In the genomic region with DNA sequence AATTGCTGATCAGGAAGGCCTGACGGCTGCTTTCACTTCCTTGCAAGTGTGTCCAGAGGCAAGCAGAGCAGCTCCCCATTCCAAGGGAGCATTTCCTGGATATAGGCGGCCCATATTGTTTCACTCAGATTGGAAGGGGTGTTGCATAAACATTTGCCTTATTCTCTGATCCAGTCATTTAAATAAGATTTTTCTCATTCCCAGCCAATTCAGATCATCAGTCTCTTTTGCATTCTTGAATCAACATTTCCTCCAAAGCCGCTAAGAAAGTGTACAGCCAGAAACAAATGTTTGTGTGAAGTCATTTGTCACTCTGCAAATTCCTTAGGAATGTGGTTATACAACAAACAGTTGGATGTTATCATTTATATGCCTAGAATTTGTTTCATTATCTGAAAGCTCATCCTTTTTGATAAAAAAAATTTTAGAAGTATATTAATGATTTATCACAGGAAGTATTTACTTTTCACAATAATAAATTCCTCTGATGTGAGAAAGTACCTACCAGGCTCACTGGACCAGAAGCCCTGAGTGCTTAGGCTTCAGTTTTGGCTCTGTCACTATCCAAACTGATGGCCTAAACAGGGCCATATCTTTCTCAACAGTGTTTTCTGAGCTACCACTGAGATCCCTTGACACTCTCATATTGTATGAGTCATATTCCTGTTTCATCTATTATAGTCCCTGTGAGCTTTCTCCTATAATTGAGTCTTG, we compare ENCODE assay signal across 11 cellular contexts.
DNase-seq lines count a peak whose midpoint lies in the region; ATAC-seq and TF ChIP-seq lines count a peak whose summit lies in the region.
"Had no signal": no experiment of that assay in that cellular context is flagged by ENCODE, and none has a peak within 500 bp of the region (broad histone marks: within the 10 kb centered on the region; RNA-seq: fewer than 3 reads in every experiment).

No MANE protein-coding gene starts in this region.

- H3K9me3 ChIP-seq in gastroesophageal sphincter, result no peaks in the 10 kb centered on the region
- H3K9me3 ChIP-seq: tibial nerve had no signal

- H3K27ac ChIP-seq in gastroesophageal sphincter, result peak overlapping the region; percentile 47 to 73 (median 62)
- H3K27ac ChIP-seq: HL-60 had no signal

- no peaks in the 10 kb centered on the region for H3K27me3 Mint-ChIP-seq in HFFc6 (ENCODE audit: insufficient read depth)
- H3K27me3 Mint-ChIP-seq in activated T-helper 17 cell treated with anti-CD3 and anti-CD28 coated beads, Interleukin-2, amount 50 U/mL, for 72 hours, result no peaks in the 10 kb centered on the region
- no peaks in the 10 kb centered on the region for H3K27me3 Mint-ChIP-seq in activated CD4-positive, alpha-beta memory T cell treated with anti-CD3 and anti-CD28 coated beads for 36 hours
- H3K27me3 Mint-ChIP-seq: brain had no signal

- H3K4me1 Mint-ChIP-seq in HFFc6 (ENCODE audit: low read depth), result peaks cover 43% of the 10 kb centered on the region
- no peaks in the 10 kb centered on the region for H3K4me1 Mint-ChIP-seq in activated T-helper 17 cell treated with anti-CD3 and anti-CD28 coated beads, Interleukin-2, amount 50 U/mL, for 72 hours
- H3K4me1 Mint-ChIP-seq in activated CD4-positive, alpha-beta memory T cell treated with anti-CD3 and anti-CD28 coated beads for 36 hours (ENCODE audit: low read depth), result peaks cover 2% of the 10 kb centered on the region

- no peaks in the 10 kb centered on the region for H3K36me3 ChIP-seq in gastroesophageal sphincter

- H3K27ac Mint-ChIP-seq in HFFc6, result peak overlapping the region; percentile 85
- H3K27ac Mint-ChIP-seq in activated T-helper 17 cell treated with anti-CD3 and anti-CD28 coated beads, Interleukin-2, amount 50 U/mL, for 72 hours, result no peak overlapping the region
- H3K27ac Mint-ChIP-seq in activated CD4-positive, alpha-beta memory T cell treated with anti-CD3 and anti-CD28 coated beads for 36 hours, result no peak overlapping the region
- H3K27ac Mint-ChIP-seq: brain had no signal

- peak overlapping the region; percentile 75 for H3K4me3 Mint-ChIP-seq in HFFc6
- no peak overlapping the region for H3K4me3 Mint-ChIP-seq in activated T-helper 17 cell treated with anti-CD3 and anti-CD28 coated beads, Interleukin-2, amount 50 U/mL, for 72 hours
- no peak overlapping the region for H3K4me3 Mint-ChIP-seq in activated CD4-positive, alpha-beta memory T cell treated with anti-CD3 and anti-CD28 coated beads for 36 hours
- H3K4me3 Mint-ChIP-seq: brain had no signal

- H3K36me3 Mint-ChIP-seq in HFFc6 (ENCODE audit: low read depth), result peaks cover 5% of the 10 kb centered on the region; the same call in 1 of the 2 replicates
- no peaks in the 10 kb centered on the region for H3K36me3 Mint-ChIP-seq in activated T-helper 17 cell treated with anti-CD3 and anti-CD28 coated beads, Interleukin-2, amount 50 U/mL, for 72 hours (ENCODE audit: low read depth)
- peaks cover 5% of the 10 kb centered on the region for H3K36me3 Mint-ChIP-seq in activated CD4-positive, alpha-beta memory T cell treated with anti-CD3 and anti-CD28 coated beads for 36 hours
- H3K36me3 Mint-ChIP-seq: brain had no signal

- POLR2A ChIA-PET in activated CD4-positive, alpha-beta memory T cell treated with anti-CD3 and anti-CD28 coated beads for 36 hours (lab: Charles Lee), result no interaction called here

- intact Hi-C loops in activated CD4-positive, alpha-beta memory T cell treated with anti-CD3 and anti-CD28 coated beads for 36 hours (cut with micrococcal nuclease), result no loop called here

- no peak for TF ChIP-seq EP300 in gastroesophageal sphincter (IDR thresholded peaks at IDR 0.05)

- ATAC-seq in activated T-helper 17 cell treated with anti-CD3 and anti-CD28 coated beads, Interleukin-2, amount 50 U/mL, for 72 hours (replicated peaks), result peak; percentile 89
- ATAC-seq in gastroesophageal sphincter (peak; percentile 94), GM21360 (IDR thresholded peaks at IDR 0.05; ENCODE audit: unreplicated experiment) (no peak), HG02973 (IDR thresholded peaks at IDR 0.05; ENCODE audit: unreplicated experiment) (no peak)
- peak; percentile 71 for ATAC-seq in stimulated activated naive CD8-positive, alpha-beta T cell treated with anti-CD3 and anti-CD28 coated beads, Interleukin-15, Interleukin-2, amounts not matched to agents 100 U/mL and 50 U/mL, for 24 hours

- peaks cover 0 to 38% (median 7%) of the 10 kb centered on the region in 3 donors for H3K4me1 ChIP-seq in gastroesophageal sphincter

- CTCF ChIA-PET in activated CD4-positive, alpha-beta memory T cell treated with anti-CD3 and anti-CD28 coated beads for 36 hours (lab: Charles Lee), result no interaction called here

- no peaks in the 10 kb centered on the region for H3K27me3 ChIP-seq in gastroesophageal sphincter
- H3K27me3 ChIP-seq: tibial nerve had no signal

- no peak for TF ChIP-seq POLR2A in gastroesophageal sphincter (IDR thresholded peaks at IDR 0.05)

- DNase-seq in HFFc6, result peak; percentile 47
- DNase-seq in stimulated activated naive CD8-positive, alpha-beta T cell treated with anti-CD3 and anti-CD28 coated beads, Interleukin-15, Interleukin-2, amounts not matched to agents 100 U/mL and 50 U/mL, for 24 hours, result no peak
- no peak for DNase-seq in activated CD4-positive, alpha-beta memory T cell treated with anti-CD3 and anti-CD28 coated beads for 36 hours
- DNase-seq: left cardiac atrium had no signal

- WGBS in gastroesophageal sphincter (ENCODE audit: low coverage in 1 of 2), 2 donors, result 7 to 27% methylated on average over 2 to 3 of the region's 3 CpGs

- H3K4me3 ChIP-seq in gastroesophageal sphincter, result no peak overlapping the region
- H3K4me3 ChIP-seq: tibial nerve had no signal

- no peaks in the 10 kb centered on the region for H3K9me3 Mint-ChIP-seq in HFFc6
- peaks cover 3% of the 10 kb centered on the region for H3K9me3 Mint-ChIP-seq in activated T-helper 17 cell treated with anti-CD3 and anti-CD28 coated beads, Interleukin-2, amount 50 U/mL, for 72 hours
- no peaks in the 10 kb centered on the region for H3K9me3 Mint-ChIP-seq in activated CD4-positive, alpha-beta memory T cell treated with anti-CD3 and anti-CD28 coated beads for 36 hours
- H3K9me3 Mint-ChIP-seq: brain had no signal

- no peak for TF ChIP-seq CTCF in HFFc6 (IDR thresholded peaks at IDR 0.05)
- no peak for TF ChIP-seq CTCF in gastroesophageal sphincter (IDR thresholded peaks at IDR 0.05)

Comparison
In these comparisons a context has a peak if more than half of its experiments do, and no peak if none do; other contexts are left out.
1. ATAC-seq: peak in activated T-helper 17 cell treated with anti-CD3 and anti-CD28 coated beads, Interleukin-2, amount 50 U/mL, for 72 hours (single experiment), gastroesophageal sphincter (single experiment) and stimulated activated naive CD8-positive, alpha-beta T cell treated with anti-CD3 and anti-CD28 coated beads, Interleukin-15, Interleukin-2, amounts not matched to agents 100 U/mL and 50 U/mL, for 24 hours (single experiment); none in GM21360 (single experiment) and HG02973 (single experiment).